8 cellular contexts compared by ENCODE assay signal in genomic region chr1:28913786-28914227, GRCh38. TPM values are rescaled to one million over a fixed set of nuclear protein-coding genes. Genes with fewer than 3 reads are reported as not detected.
DNase-seq lines count a peak whose midpoint lies in the region; ATAC-seq and TF ChIP-seq lines count a peak whose summit lies in the region.

No MANE protein-coding gene starts in this region.

- peak overlapping the region; percentile 86 for H3K4me3 Mint-ChIP-seq in CD4-positive, alpha-beta T cell
- H3K4me3 Mint-ChIP-seq in neural progenitor cell: peak overlapping the region; percentile 82

- peaks cover 46% of the 10 kb centered on the region for H3K4me1 Mint-ChIP-seq in CD4-positive, alpha-beta T cell (ENCODE audit: low read depth)
- peaks cover 42% of the 10 kb centered on the region for H3K4me1 Mint-ChIP-seq in neural progenitor cell

- H3K36me3 Mint-ChIP-seq in CD4-positive, alpha-beta T cell (ENCODE audit: low read depth): peaks cover 30% of the 10 kb centered on the region
- H3K36me3 Mint-ChIP-seq in neural progenitor cell: peaks cover 2% of the 10 kb centered on the region

- H3K27ac ChIP-seq in CD4-positive, alpha-beta T cell (ENCODE audit: low read depth, low read length): peak overlapping the region; percentile 51
- H3K27ac ChIP-seq in duodenal mucosa (ENCODE audit: low read depth, low read length): no peak overlapping the region
- no peak overlapping the region for H3K27ac ChIP-seq in neural progenitor cell

- H3K79me2 ChIP-seq in neural progenitor cell (ENCODE audit: low read depth): peaks cover 41% of the 10 kb centered on the region

- peaks cover 20% of the 10 kb centered on the region for H3F3A ChIP-seq in neural progenitor cell (ENCODE audit: low read depth)

- H3K36me3 ChIP-seq in duodenal mucosa (ENCODE audit: control insufficient read depth in 1 of 2, insufficient read depth in 2 of 2, low read length in 2 of 2) (no peaks in the 10 kb centered on the region), neural progenitor cell (no peaks in the 10 kb centered on the region)

- POLR2A ChIA-PET in CD4-positive, alpha-beta T cell (lab: Charles Lee): interaction anchor here (0.7 to 6.2 kb wide), 40 partner anchors 11 to 1836 kb away, joined by 3 to 110 read pairs (median 4); partner anchors contain the start of genes GMEB1, MED18, RCC1 and RNU11

- H3K9me3 Mint-ChIP-seq in CD4-positive, alpha-beta T cell: no peaks in the 10 kb centered on the region
- H3K9me3 Mint-ChIP-seq in neural progenitor cell: no peaks in the 10 kb centered on the region

- H3K4me3 ChIP-seq in LNCaP clone FGC (ENCODE audit: low read depth, low read length): peak overlapping the region; percentile 69
- H3K4me3 ChIP-seq in duodenal mucosa (ENCODE audit: low read depth in 1 of 2, low read length in 2 of 2): peak overlapping the region; percentile 77 to 89
- peak overlapping the region; percentile 82 for H3K4me3 ChIP-seq in neural progenitor cell

- peak overlapping the region; percentile 53 for H2AFZ ChIP-seq in neural progenitor cell (replicated peaks)

- CTCF ChIA-PET in CD4-positive, alpha-beta T cell (lab: Charles Lee): interaction anchor here (0.8 to 2.0 kb wide), 6 partner anchors 14 to 70 kb away, joined by 3 to 9 read pairs (median 4); no protein-coding TSS in a partner anchor

- intact Hi-C loops in CD4-positive, alpha-beta T cell (cut with DNase I, micrococcal nuclease): loop anchor here (1.0 kb wide), 3 partner anchors 12 to 26 kb away; no protein-coding TSS in a partner anchor

- no peaks in the 10 kb centered on the region for H3K9me3 ChIP-seq in CD4-positive, alpha-beta T cell (ENCODE audit: control insufficient read depth, low read length)
- H3K9me3 ChIP-seq in duodenal mucosa (ENCODE audit: control insufficient read depth in 1 of 2, low read length in 2 of 2) (no peaks in the 10 kb centered on the region), neural progenitor cell (ENCODE audit: low read depth) (no peaks in the 10 kb centered on the region)

- no peak for ATAC-seq in CD4-positive, alpha-beta T cell (ENCODE audit: poor library complexity)
- ATAC-seq in GM21723 (IDR thresholded peaks at IDR 0.05; ENCODE audit: unreplicated experiment): no peak

- H3K27me3 Mint-ChIP-seq in CD4-positive, alpha-beta T cell: no peaks in the 10 kb centered on the region
- H3K27me3 Mint-ChIP-seq in neural progenitor cell (ENCODE audit: insufficient read depth, low read depth): peaks cover 4% of the 10 kb centered on the region

- peak overlapping the region; percentile 47 for H3K4me2 ChIP-seq in neural progenitor cell

- peaks cover 33% of the 10 kb centered on the region for H4K20me1 ChIP-seq in neural progenitor cell (ENCODE audit: low read depth)

- no peaks in the 10 kb centered on the region for H3K27me3 ChIP-seq in CD4-positive, alpha-beta T cell (ENCODE audit: control insufficient read depth, insufficient read depth, low read length)
- no peaks in the 10 kb centered on the region for H3K27me3 ChIP-seq in duodenal mucosa (ENCODE audit: control insufficient read depth in 1 of 2, insufficient read depth in 2 of 2, low read length in 2 of 2)
- H3K27me3 ChIP-seq in neural progenitor cell: no peaks in the 10 kb centered on the region

- H3K27ac Mint-ChIP-seq in CD4-positive, alpha-beta T cell: peak overlapping the region; percentile 71
- H3K27ac Mint-ChIP-seq in neural progenitor cell: no peak overlapping the region

- no peak for DNase-seq in CD4-positive, alpha-beta T cell
- no peak for DNase-seq in LNCaP clone FGC (ENCODE audit: low read depth)
- no peak for DNase-seq in neural progenitor cell (ENCODE audit: low spot score)
- no peak for DNase-seq in 8988T
- no peak for DNase-seq in amygdala (lab: John Stamatoyannopoulos, UW)
- no peak for DNase-seq in GM13976 (ENCODE audit: low spot score)

- in situ Hi-C loops in GM13976 (cut with MboI; ENCODE audit: low sequenced_read_pairs, unreplicated experiment): no loop called here

- TF ChIP-seq CTCF in CD4-positive, alpha-beta T cell (IDR thresholded peaks at IDR 0.05): no peak
- TF ChIP-seq CTCF in LNCaP clone FGC (IDR thresholded peaks at IDR 0.05; ENCODE audit: control insufficient read depth, extremely low read depth, insufficient read depth) (no peak), neural progenitor cell (IDR thresholded peaks at IDR 0.05) (no peak), GM13976 (IDR thresholded peaks at IDR 0.05; ENCODE audit: borderline replicate concordance, control extremely low read depth, extremely low read depth, insufficient read depth, missing control alignments) (no peak)

- H3K9ac ChIP-seq in duodenal mucosa (ENCODE audit: low read depth in 1 of 2, low read length in 2 of 2) (peak overlapping the region; percentile 21 to 43), neural progenitor cell (no peak overlapping the region)

- peaks cover 7 to 16% of the 10 kb centered on the region in 2 donors for H3K4me1 ChIP-seq in duodenal mucosa (ENCODE audit: control insufficient read depth in 1 of 2, insufficient read depth in 2 of 2, low read length in 2 of 2)
- H3K4me1 ChIP-seq in neural progenitor cell: peaks cover 23% of the 10 kb centered on the region

RNA-seq across cellular contexts. Expression of gene EPB41, which starts 0.6 kb away (rescaled TPM):
- total RNA-seq in CD4-positive, alpha-beta T cell: 100 to 1,000 TPM; 138 to 145 TPM
- total RNA-seq in neural progenitor cell (ENCODE audit: low replicate concordance): 157 and 211 TPM in 2 replicates
